Comparison of ENCODE assay signal across 9 cellular contexts in genomic region chr17:78875738-78876597, GRCh38. TPM values are rescaled to one million over a fixed set of nuclear protein-coding genes. Genes with fewer than 3 reads are reported as not detected.
DNase-seq lines count a peak whose midpoint lies in the region; ATAC-seq and TF ChIP-seq lines count a peak whose summit lies in the region.
"Had no signal": no experiment of that assay in that cellular context is flagged by ENCODE, and none has a peak within 500 bp of the region (broad histone marks: within the 10 kb centered on the region; RNA-seq: fewer than 3 reads in every experiment).

No MANE protein-coding gene starts in this region.

- peaks cover 44% of the 10 kb centered on the region for H3K36me3 ChIP-seq in BLaER1
- H3K36me3 ChIP-seq in neutrophil = peaks cover 44% of the 10 kb centered on the region

- peaks cover 33% of the 10 kb centered on the region for H4K20me1 ChIP-seq in BLaER1

- H3K4me3 ChIP-seq in BLaER1 (no peak overlapping the region), neutrophil (ENCODE audit: low read depth in 1 of 2, low read length in 1 of 2) (peak overlapping the region; percentile 28 to 30)

- H3K27me3 ChIP-seq in BLaER1 = no peaks in the 10 kb centered on the region
- H3K27me3 ChIP-seq in neutrophil = no peaks in the 10 kb centered on the region

- intact Hi-C loops in left colon (cut with DNase I, micrococcal nuclease) = loop anchor here in 1 of 2 donors (10.0 kb wide), 1 partner anchor 89 kb away; no protein-coding TSS in a partner anchor

- peak overlapping the region; percentile 50; the same call in 1 of the 2 replicates for H3K9ac ChIP-seq in BLaER1

- H3K27ac ChIP-seq in BLaER1 (peak overlapping the region; percentile 71), neutrophil (peak overlapping the region; percentile 84)

- H3K4me1 ChIP-seq in BLaER1 = peaks cover 84% of the 10 kb centered on the region
- peaks cover 56 to 69% of the 10 kb centered on the region in 2 experiments for H3K4me1 ChIP-seq in neutrophil (ENCODE audit: control insufficient read depth in 1 of 2, insufficient read depth in 1 of 2, low read depth in 1 of 2, low read length in 1 of 2)

- ATAC-seq in HG02798 (IDR thresholded peaks at IDR 0.05; ENCODE audit: poor library complexity, unreplicated experiment) = no peak
- no peak for ATAC-seq in left colon

- H3K9me3 ChIP-seq in BLaER1 = no peaks in the 10 kb centered on the region
- H3K9me3 ChIP-seq in neutrophil = no peaks in the 10 kb centered on the region

- peak; percentile 53 for DNase-seq in MV-4-11 (lab: John Stamatoyannopoulos, UW)
- DNase-seq in dermis blood vessel endothelial cell = peak; percentile 85
- DNase-seq in left colon = no peak
- no peak for DNase-seq in Ammon's horn (ENCODE audit: low spot score)
- DNase-seq in activated CD8-positive, alpha-beta memory T cell treated with anti-CD3 and anti-CD28 coated beads for 24 hours = no peak
- DNase-seq: activated B cell treated with CpG ODN at 0.5 μM for 24 hours had no signal

- H3K4me2 ChIP-seq in BLaER1 = peak overlapping the region; percentile 84

- no peak for TF ChIP-seq CTCF in neutrophil (IDR thresholded peaks at IDR 0.05)

RNA-seq across cellular contexts. Expression of gene CEP295NL, which starts 27.0 kb away (rescaled TPM):
- total RNA-seq in dermis blood vessel endothelial cell = 1.5 and 5.1 TPM in 2 replicates
- total RNA-seq in left colon = 1 to 10 TPM; 1.1 to 1.3 TPM

RNA-seq across cellular contexts. Expression of gene USP36, which starts 35.4 kb away (rescaled TPM):
- 22.8 and 24.7 TPM in 2 replicates for total RNA-seq in dermis blood vessel endothelial cell
- 10 to 100 TPM; 35.7 to 45.1 TPM for total RNA-seq in left colon

RNA-seq across cellular contexts. Expression of gene TIMP2, which starts 49.2 kb away (rescaled TPM):
- total RNA-seq in dermis blood vessel endothelial cell (57.9 and 95.3 TPM in 2 replicates), left colon (100 to 1,000 TPM in 1 of 2 donors, 10 to 100 TPM in 1; 45.5 to 133 TPM)

Comparison
In these comparisons a context has a peak if more than half of its experiments do, and no peak if none do; other contexts are left out.
1. DNase-seq: peak in MV-4-11 (single experiment) and dermis blood vessel endothelial cell (single experiment); none in left colon (0 of 2), Ammon's horn (single experiment) and activated CD8-positive, alpha-beta memory T cell treated with anti-CD3 and anti-CD28 coated beads for 24 hours (single experiment).